15 cellular contexts compared by ENCODE assay signal in the genomic region with DNA sequence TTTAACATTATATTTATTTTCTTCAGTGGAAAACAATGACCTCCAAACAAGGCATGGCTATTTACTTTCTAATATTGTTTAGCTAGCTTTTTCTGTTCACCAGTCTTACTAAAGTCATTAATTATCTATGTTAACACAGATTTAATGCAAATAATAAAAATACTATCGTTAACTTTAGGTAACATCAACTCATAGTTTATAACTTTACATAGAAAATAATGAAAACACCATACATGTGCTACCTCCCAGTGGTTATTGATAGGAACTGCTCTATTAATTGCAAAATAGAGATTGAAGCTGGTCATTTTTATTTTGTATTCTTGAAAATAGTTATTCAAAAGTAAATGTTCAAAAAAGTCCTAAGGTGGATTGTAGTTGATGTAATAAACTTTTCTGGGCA.
DNase-seq lines count a peak whose midpoint lies in the region; ATAC-seq and TF ChIP-seq lines count a peak whose summit lies in the region.
"Had no signal": no experiment of that assay in that cellular context is flagged by ENCODE, and none has a peak within 500 bp of the region (broad histone marks: within the 10 kb centered on the region; RNA-seq: fewer than 3 reads in every experiment).

No MANE protein-coding gene starts in this region.

- BruUV-seq in PC-3 (replicated peaks; lab: Mats Ljungman, UMichigan), result no TSS peak

- H3K27me3 ChIP-seq in PC-3 (ENCODE audit: low read length) (no peaks in the 10 kb centered on the region), mesenchymal stem cell (ENCODE audit: control insufficient read depth in 1 of 2, insufficient read depth in 1 of 2, low read length in 2 of 2) (no peaks in the 10 kb centered on the region)
- H3K27me3 ChIP-seq: colonic mucosa had no signal

- no peaks in the 10 kb centered on the region for H4K20me1 ChIP-seq in PC-3 (ENCODE audit: low read length)

- H3K9me3 Mint-ChIP-seq in glutamatergic neuron (ENCODE audit: unreplicated experiment), result no peaks in the 10 kb centered on the region

- WGBS in mesenchymal stem cell, result no CpG with 5 or more reads among the region's 1 CpG

- CTCF ChIA-PET in PC-3 (lab: Charles Lee), result interaction anchor here (0.6 to 1.0 kb wide), 2 partner anchors 8 to 736 kb away, joined by 3 read pairs; no protein-coding TSS in a partner anchor

- no peak overlapping the region for H2BK120ac ChIP-seq in mesenchymal stem cell (ENCODE audit: low read depth, low read length)

- H2BK5ac ChIP-seq in mesenchymal stem cell (ENCODE audit: low read depth, low read length, poor library complexity, severe bottlenecking), result no peak overlapping the region

- H3K36me3 Mint-ChIP-seq in glutamatergic neuron (ENCODE audit: unreplicated experiment), result no peaks in the 10 kb centered on the region

- DNase-seq in ELR (ENCODE audit: low read depth) (peak; percentile 3), PC-3 (peak; percentile 40), glutamatergic neuron (no peak), mesenchymal stem cell (no peak)
- no peak for DNase-seq in activated naive CD4-positive, alpha-beta T cell (lab: John Stamatoyannopoulos, UW)
- DNase-seq: activated CD4-positive, CD25-positive, alpha-beta regulatory T cell treated with anti-CD3 and anti-CD28 coated beads, Interleukin-2, amount 50 U/mL, for 72 hours; activated effector memory CD4-positive, alpha-beta T cell treated with anti-CD3 and anti-CD28 coated beads, Interleukin-2, amount 50 U/mL, for 16 hours; colonic mucosa; foreskin fibroblast; NCI-H1092; RPMI8226 had no signal

- H3K79me1 ChIP-seq in mesenchymal stem cell (replicated peaks; ENCODE audit: low read length, poor library complexity, severe bottlenecking), result no peaks in the 10 kb centered on the region

- no peak overlapping the region for H2AFZ ChIP-seq in PC-3 (ENCODE audit: low read length)
- no peak overlapping the region for H2AFZ ChIP-seq in mesenchymal stem cell (ENCODE audit: low read depth, low read length)
- H2AFZ ChIP-seq: parathyroid adenoma had no signal

- H3K23ac ChIP-seq in mesenchymal stem cell (ENCODE audit: low read length in 2 of 2), result no peak overlapping the region

- no peak overlapping the region for H3K4me3 Mint-ChIP-seq in glutamatergic neuron (ENCODE audit: unreplicated experiment)

- TF ChIP-seq CTCF in PC-3 (conservative IDR thresholded peaks at IDR 0.05; ENCODE audit: low read depth, low read length) (peak; percentile 74), glutamatergic neuron (IDR thresholded peaks at IDR 0.05; ENCODE audit: partially characterized antibody, unreplicated experiment) (peak; percentile 79)

- ATAC-seq in GM21786 (IDR thresholded peaks at IDR 0.05; ENCODE audit: unreplicated experiment) (peak; percentile 44), PC-3 (no peak), HG03571 (IDR thresholded peaks at IDR 0.05; ENCODE audit: unreplicated experiment) (no peak)
- ATAC-seq: left lobe of liver had no signal

- POLR2A ChIA-PET in PC-3 (lab: Charles Lee; ENCODE audit: unreplicated experiment), result interaction anchor here (0.7 kb wide), 1 partner anchor 66 kb away, joined by 4 read pairs; no protein-coding TSS in a partner anchor

- H3K4ac ChIP-seq in mesenchymal stem cell (ENCODE audit: low read depth in 1 of 2, low read length in 2 of 2), result no peak overlapping the region

- no peaks in the 10 kb centered on the region for H3K27me3 Mint-ChIP-seq in glutamatergic neuron (ENCODE audit: unreplicated experiment)

- H3K18ac ChIP-seq in mesenchymal stem cell (ENCODE audit: low read depth in 1 of 2, low read length in 2 of 2), result no peak overlapping the region

- intact Hi-C loops in PC-3 (cut with micrococcal nuclease), result loop anchor here (2.0 to 10.0 kb wide), 5 partner anchors 130 to 910 kb away; no protein-coding TSS in a partner anchor

- no peak overlapping the region for H4K91ac ChIP-seq in mesenchymal stem cell (ENCODE audit: low read length)

- H3K79me2 ChIP-seq in PC-3 (ENCODE audit: low read length), result no peaks in the 10 kb centered on the region
- H3K79me2 ChIP-seq: parathyroid adenoma had no signal

- H4K8ac ChIP-seq in mesenchymal stem cell (ENCODE audit: low read length), result no peak overlapping the region

- no peak overlapping the region for H2BK12ac ChIP-seq in mesenchymal stem cell (ENCODE audit: low read length in 2 of 2)

- no peaks in the 10 kb centered on the region for H3K9me2 ChIP-seq in PC-3 (replicated peaks; ENCODE audit: low read length)

- no peaks in the 10 kb centered on the region for H3F3A ChIP-seq in PC-3 (ENCODE audit: low read length, unreplicated experiment)

- H3K9me3 ChIP-seq in PC-3 (ENCODE audit: low read length), result no peaks in the 10 kb centered on the region
- H3K9me3 ChIP-seq in mesenchymal stem cell (ENCODE audit: control insufficient read depth, low read length), result no peaks in the 10 kb centered on the region
- H3K9me3 ChIP-seq: colonic mucosa had no signal

- H3K4me1 ChIP-seq in PC-3 (ENCODE audit: insufficient read depth, low read length) (no peaks in the 10 kb centered on the region), mesenchymal stem cell (ENCODE audit: control insufficient read depth, insufficient read depth, low read depth, low read length) (no peaks in the 10 kb centered on the region)
- H3K4me1 ChIP-seq: colonic mucosa, parathyroid adenoma had no signal

- no peak overlapping the region for H3K27ac Mint-ChIP-seq in glutamatergic neuron (ENCODE audit: unreplicated experiment)

- H3K9ac ChIP-seq in PC-3 (ENCODE audit: low read length) (no peak overlapping the region), mesenchymal stem cell (ENCODE audit: low read length) (no peak overlapping the region)
- H3K9ac ChIP-seq: parathyroid adenoma had no signal

- no peak overlapping the region for H3K14ac ChIP-seq in mesenchymal stem cell (ENCODE audit: low read length in 2 of 2)

- H3K4me2 ChIP-seq in PC-3 (ENCODE audit: low read length) (no peak overlapping the region), mesenchymal stem cell (ENCODE audit: low read length, poor library complexity, severe bottlenecking) (no peak overlapping the region)

- H3K4me3 ChIP-seq in PC-3 (ENCODE audit: low read length), result no peak overlapping the region
- H3K4me3 ChIP-seq in mesenchymal stem cell (ENCODE audit: insufficient read depth in 1 of 2, low read depth in 1 of 2, low read length in 2 of 2), result no peak overlapping the region
- H3K4me3 ChIP-seq: colonic mucosa had no signal

- H2AK5ac ChIP-seq in mesenchymal stem cell (ENCODE audit: low read length, severe bottlenecking), result no peak overlapping the region

- H3K4me1 Mint-ChIP-seq in glutamatergic neuron (ENCODE audit: low read depth, unreplicated experiment), result no peaks in the 10 kb centered on the region

- H3K27ac ChIP-seq in PC-3 (ENCODE audit: low read length) (no peak overlapping the region), mesenchymal stem cell (ENCODE audit: low read length, poor library complexity, severe bottlenecking) (no peak overlapping the region)
- H3K27ac ChIP-seq: colonic mucosa, parathyroid adenoma had no signal

- H2BK15ac ChIP-seq in mesenchymal stem cell (ENCODE audit: low read depth, poor library complexity, severe bottlenecking), result no peak overlapping the region

- no peaks in the 10 kb centered on the region for H3K36me3 ChIP-seq in PC-3 (ENCODE audit: low read depth, low read length)
- H3K36me3 ChIP-seq in mesenchymal stem cell (ENCODE audit: control insufficient read depth in 1 of 2, insufficient read depth in 2 of 2, low read depth in 1 of 2, low read length in 2 of 2), result no peaks in the 10 kb centered on the region
- H3K36me3 ChIP-seq: colonic mucosa had no signal

Comparison
In these comparisons a context has a peak if more than half of its experiments do, and no peak if none do; other contexts are left out.
1. DNase-seq: peak in ELR (single experiment) and PC-3 (single experiment); none in glutamatergic neuron (single experiment), activated naive CD4-positive, alpha-beta T cell (0 of 4) and mesenchymal stem cell (single experiment).